Comparison of ENCODE assay signal across 11 cellular contexts in the genomic region with DNA sequence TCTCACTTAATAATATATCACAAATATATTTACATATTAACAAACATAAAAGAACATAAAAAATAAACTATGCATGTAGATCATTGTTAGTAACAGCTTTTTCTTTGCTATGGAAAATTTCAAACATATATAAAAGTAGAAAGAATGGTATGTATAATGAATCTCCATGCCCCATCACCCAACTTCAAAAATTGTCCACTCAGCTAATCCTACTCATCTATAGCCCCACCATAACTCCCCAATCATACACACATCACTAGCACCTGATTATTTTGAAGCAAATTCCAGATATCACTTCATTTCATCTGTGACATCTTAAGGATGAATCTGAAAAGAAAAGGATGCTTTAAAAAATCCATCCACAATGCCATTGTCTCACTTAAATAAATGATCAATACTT. TPM values are rescaled to one million over a fixed set of nuclear protein-coding genes. Genes with fewer than 3 reads are reported as not detected.
"Had no signal": no experiment of that assay in that cellular context is flagged by ENCODE, and none has a peak within 500 bp of the region (broad histone marks: within the 10 kb centered on the region; RNA-seq: fewer than 3 reads in every experiment).

No MANE protein-coding gene starts in this region.

- H3K27ac ChIP-seq: HL-60 had no signal

- H3K4me3 ChIP-seq: GM23338, HAP-1 had no signal

- H3K4me1 ChIP-seq: HAP-1 had no signal

- H3K9me3 ChIP-seq: HAP-1 had no signal

- H3K4me2 ChIP-seq: GM23338 had no signal

- H2AFZ ChIP-seq: GM23338 had no signal

- H3K36me3 ChIP-seq: HAP-1 had no signal

- ATAC-seq: GM23338, HCT116 had no signal

- DNase-seq: H7, HFFc6, Kasumi-1, KG1 had no signal

RNA-seq across cellular contexts. Expression of a gene that starts 46.8 kb away (rescaled TPM):
- total RNA-seq: H4, HFFc6, HT1080 had no signal
- polyA plus RNA-seq: GM23338, IgD-negative memory B cell had no signal
